In genomic region chr7:129161524-129161923, GRCh38 we compare ENCODE assay signal across 19 cellular contexts. TPM values are rescaled to one million over a fixed set of nuclear protein-coding genes. Genes with fewer than 3 reads are reported as not detected.
"Had no signal": no experiment of that assay in that cellular context is flagged by ENCODE, and none has a peak within 500 bp of the region (broad histone marks: within the 10 kb centered on the region; RNA-seq: fewer than 3 reads in every experiment).

No MANE protein-coding gene starts in this region.

- H3K27me3 ChIP-seq: ascending aorta, ovary, right lobe of liver had no signal

- H3K36me3 ChIP-seq: ascending aorta, ovary, right lobe of liver had no signal

- H3K4me1 ChIP-seq: foreskin keratinocyte, right lobe of liver had no signal

- ATAC-seq: activated T-cell treated with anti-CD3 and anti-CD28 coated beads, Interleukin-2, amount 50 U/mL, for 72 hours; foreskin keratinocyte; naive thymus-derived CD8-positive, alpha-beta T cell; stimulated activated effector memory CD8-positive, alpha-beta T cell treated with anti-CD3 and anti-CD28 coated beads, Interleukin-12 subunit alpha, Interleukin-12 subunit beta, amount 100 ng/mL, for 72 hours had no signal

- H3K4me2 ChIP-seq: smooth muscle cell had no signal

- H3K4me3 ChIP-seq: ascending aorta, coronary artery, ovary, right lobe of liver, smooth muscle cell had no signal

- H3K9me3 ChIP-seq: ascending aorta, ovary, right lobe of liver had no signal

- H3K27ac ChIP-seq: ascending aorta, coronary artery, foreskin keratinocyte, ovary, right lobe of liver had no signal

- FAIRE-seq: keratinocyte had no signal

- DNase-seq: activated CD4-positive, alpha-beta T cell treated with anti-CD3 and anti-CD28 coated beads, Interleukin-2, amount 10 ng/mL, durations not matched to agents 7 days and 5 days; activated CD8-positive, alpha-beta memory T cell treated with anti-CD3 and anti-CD28 coated beads, Interleukin-2, amount 50 U/mL, for 4 hours; activated effector memory CD4-positive, alpha-beta T cell treated with anti-CD3 and anti-CD28 coated beads, Interleukin-2, amount 50 U/mL, for 16 hours; activated T-cell treated with anti-CD3 and anti-CD28 coated beads, Interleukin-2, amount 50 U/mL, for 72 hours; foreskin keratinocyte; glutamatergic neuron; hippocampal formation; mesenchymal stem cell; naive thymus-derived CD8-positive, alpha-beta T cell; ovary; right lobe of liver; stimulated activated CD4-positive, alpha-beta T cell treated with anti-CD3 and anti-CD28 coated beads, Interleukin-4, amount 100 ng/mL, for 24 hours; T1000 had no signal

RNA-seq across cellular contexts. Expression of gene SMO, which starts 26.9 kb away (rescaled TPM):
- total RNA-seq: activated CD4-positive, alpha-beta T cell treated with anti-CD3 and anti-CD28 coated beads, Interleukin-2, amount 10 ng/mL, durations not matched to agents 7 days and 5 days; T-helper 1 cell treated with Interleukin-12 subunit alpha and Interleukin-12 subunit beta and Interleukin-4 antibody, amounts not matched to agents 30 ng/mL and 1 ng/mL, for 36 hours had no signal
- polyA plus RNA-seq: naive thymus-derived CD8-positive, alpha-beta T cell had no signal
